In the genomic region with DNA sequence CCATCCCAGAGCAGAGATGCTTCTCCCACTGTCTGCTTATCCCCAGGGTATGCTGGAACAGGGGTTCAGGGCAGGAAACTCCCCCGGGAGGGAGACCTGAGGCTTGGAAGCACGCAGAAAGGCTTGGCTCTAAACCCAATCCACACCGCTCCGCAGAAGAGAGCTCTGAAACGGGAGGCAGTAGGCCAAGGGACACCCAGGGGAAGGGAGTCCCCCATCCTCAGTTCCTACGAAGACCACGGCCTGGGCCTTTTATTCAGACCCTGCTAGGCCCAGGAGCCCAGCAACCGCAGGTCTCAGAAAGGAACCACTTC, we compare ENCODE assay signal across 1 cellular context.
TF ChIP-seq lines count a peak whose summit lies in the region.

No MANE protein-coding gene starts in this region.

TF ChIP-seq in HEK293T, 16 proteins besides CTCF, POLR2A, EP300 and RAD21 (continued from another document):
- no peak for TF ChIP-seq SUZ12 (IDR thresholded peaks at IDR 0.05)
- no peak for TF ChIP-seq HDGF (IDR thresholded peaks at IDR 0.05; ENCODE audit: borderline replicate concordance)
- no peak for TF ChIP-seq ELF4 (IDR thresholded peaks at IDR 0.05)
- no peak for TF ChIP-seq ARNT (IDR thresholded peaks at IDR 0.05)
- no peak for TF ChIP-seq LEF1 (IDR thresholded peaks at IDR 0.05; ENCODE audit: borderline replicate concordance)
- no peak for TF ChIP-seq FOXA1 (IDR thresholded peaks at IDR 0.05)
- no peak for TF ChIP-seq FOXM1 (IDR thresholded peaks at IDR 0.05; ENCODE audit: borderline replicate concordance)
- no peak for TF ChIP-seq FOXK2 (IDR thresholded peaks at IDR 0.05)
- no peak for TF ChIP-seq PKNOX1 (IDR thresholded peaks at IDR 0.05)
